ENCODE assay signal across 15 cellular contexts in genomic region chr16:67897231-67897630, GRCh38. TPM values are rescaled to one million over a fixed set of nuclear protein-coding genes. Genes with fewer than 3 reads are reported as not detected.
DNase-seq lines count a peak whose midpoint lies in the region; ATAC-seq and TF ChIP-seq lines count a peak whose summit lies in the region.
"Had no signal": no experiment of that assay in that cellular context is flagged by ENCODE, and none has a peak within 500 bp of the region (broad histone marks: within the 10 kb centered on the region; RNA-seq: fewer than 3 reads in every experiment).

No MANE protein-coding gene starts in this region.

- TF ChIP-seq EP300 in transverse colon (IDR thresholded peaks at IDR 0.05; ENCODE audit: low read depth), result no peak

- no peaks in the 10 kb centered on the region for H3K36me3 ChIP-seq in transverse colon

- WGBS in transverse colon (ENCODE audit: low coverage in 1 of 2), 2 donors, result 73 to 86% methylated on average over 3 of the region's 3 CpGs

- peaks cover 8 to 60% (median 37%) of the 10 kb centered on the region in 4 donors for H3K4me1 ChIP-seq in transverse colon

- no peaks in the 10 kb centered on the region for H3K27me3 ChIP-seq in transverse colon
- H3K27me3 ChIP-seq: esophagus squamous epithelium had no signal

- TF ChIP-seq CTCF in AG10803 (conservative IDR thresholded peaks at IDR 0.05; ENCODE audit: low read length) (no peak), fibroblast of pulmonary artery (IDR thresholded peaks at IDR 0.05; ENCODE audit: low read length, missing control alignments) (no peak), transverse colon (IDR thresholded peaks at IDR 0.05) (no peak)

- intact Hi-C loops in transverse colon (cut with DNase I; ENCODE audit: low total_unique reads), result no loop called here

- DNase-seq in AG10803 (ENCODE audit: low read depth) (peak; percentile 51), amniotic epithelial cell (ENCODE audit: low read depth) (peak; percentile 55), fibroblast of pulmonary artery (ENCODE audit: low read depth) (peak; percentile 56), renal cortical epithelial cell (ENCODE audit: low read depth) (peak; percentile 60), NCI-H82 treated with DMSO at 0.1 percent for 48 hours (lab: John Stamatoyannopoulos, UW; ENCODE audit: unreplicated experiment) (no peak), transverse colon (no peak)
- DNase-seq: activated CD4-positive, alpha-beta T cell treated with anti-CD3 and anti-CD28 coated beads for 4 hours; esophagus squamous epithelium; immature natural killer cell; naive B cell; NCI-H2227 treated with DMSO at 0.1 percent for 48 hours; T-helper 17 cell had no signal

- no peak for TF ChIP-seq POLR2A in transverse colon (IDR thresholded peaks at IDR 0.05)

- no peak for ATAC-seq in HG03342 (IDR thresholded peaks at IDR 0.05; ENCODE audit: unreplicated experiment)
- ATAC-seq in HG02571 (IDR thresholded peaks at IDR 0.05; ENCODE audit: unreplicated experiment), result no peak
- ATAC-seq: GM12878, T-helper 17 cell had no signal

- H3K4me3 ChIP-seq in AG10803 (ENCODE audit: low read length) (no peak overlapping the region), fibroblast of pulmonary artery (replicated peaks; ENCODE audit: low read depth, low read length) (no peak overlapping the region), transverse colon (no peak overlapping the region)
- H3K4me3 ChIP-seq: esophagus squamous epithelium, GM12878 had no signal

- peak overlapping the region in 1 of 4 donors; percentile 8 for H3K27ac ChIP-seq in transverse colon

- in situ Hi-C loops in transverse colon (cut with MboI; ENCODE audit: low pct_ligation_motif_present in 1 of 4, low pct_unique_long_range_greater_than_20kb in 1 of 4, low sequenced_read_pairs in 3 of 4), result no loop called here

- H3K9me3 ChIP-seq in transverse colon, result no peaks in the 10 kb centered on the region
- H3K9me3 ChIP-seq: esophagus squamous epithelium had no signal

RNA-seq across cellular contexts. Expression of gene PSKH1, which starts 4.2 kb away (rescaled TPM):
- total RNA-seq in renal cortical epithelial cell, result 14.8 and 39.7 TPM in 2 replicates
- total RNA-seq in transverse colon, result 100 to 1,000 TPM in 1 of 4 donors, 10 to 100 TPM in 3; 24.1 to 132 (median 56.2) TPM

RNA-seq across cellular contexts. Expression of gene NRN1L, which starts 12.5 kb away (rescaled TPM):
- total RNA-seq in renal cortical epithelial cell (not detected in 2 replicates), transverse colon (1 to 10 TPM in 1 of 4 donors, not detected in 3; 2.5 TPM)

RNA-seq across cellular contexts. Expression of gene EDC4, which starts 24.4 kb away (rescaled TPM):
- total RNA-seq in renal cortical epithelial cell (48.4 and 62.9 TPM in 2 replicates), transverse colon (100 to 1,000 TPM in 2 of 4 donors, 10 to 100 TPM in 2; 76.4 to 162 (median 105) TPM)

RNA-seq across cellular contexts. Expression of gene CTRL, which starts 34.4 kb away (rescaled TPM):
- total RNA-seq in renal cortical epithelial cell (0.15 and 0.69 TPM in 2 replicates), transverse colon (1 to 10 TPM in 3 of 4 donors, not detected in 1; 1.6 to 2.1 (median 1.6) TPM)

RNA-seq across cellular contexts. Expression of gene PSMB10, which starts 39.4 kb away (rescaled TPM):
- total RNA-seq in renal cortical epithelial cell (26.4 and 143 TPM in 2 replicates), transverse colon (100 to 1,000 TPM in 1 of 4 donors, 10 to 100 TPM in 3; 65.6 to 100 (median 68.6) TPM)

Comparison
In these comparisons a context has a peak if more than half of its experiments do, and no peak if none do; other contexts are left out.
1. DNase-seq: peak in AG10803 (single experiment), amniotic epithelial cell (single experiment), fibroblast of pulmonary artery (single experiment) and renal cortical epithelial cell (single experiment); none in NCI-H82 treated with DMSO at 0.1 percent for 48 hours (single experiment) and transverse colon (single experiment).